9 cellular contexts compared by ENCODE assay signal in the genomic region with DNA sequence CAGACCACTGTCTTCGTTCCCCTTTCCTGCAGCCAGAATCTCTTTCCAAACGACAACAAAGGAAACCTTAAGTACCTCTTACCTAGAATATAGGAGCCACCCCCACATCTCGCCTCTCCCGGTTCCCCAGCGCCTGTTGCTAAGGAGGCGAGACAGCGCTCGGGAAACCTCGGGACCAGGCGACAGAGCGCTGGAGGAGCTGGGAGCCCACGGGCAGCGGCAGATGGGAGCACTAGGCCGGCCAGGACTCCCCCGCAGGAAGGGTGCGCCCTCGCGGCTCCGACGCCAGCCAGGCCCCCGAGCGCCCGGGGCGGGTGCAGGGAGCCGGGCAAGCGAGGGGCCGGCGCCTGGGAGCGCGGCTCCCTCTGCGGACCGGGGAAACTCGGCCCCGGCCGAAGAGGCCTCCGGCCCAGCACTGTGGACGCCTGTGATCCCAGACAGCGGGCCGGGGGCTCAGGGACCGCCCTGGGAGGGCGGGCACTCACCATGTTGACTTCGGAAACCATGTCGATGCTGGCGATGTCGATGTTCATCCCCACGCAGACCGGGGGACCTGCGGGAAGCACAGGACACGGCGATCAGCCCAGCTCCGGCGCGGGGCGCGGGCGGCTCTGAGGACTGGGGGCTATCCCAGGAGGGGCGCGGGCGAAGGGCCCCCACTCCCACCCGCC. TPM values are rescaled to one million over a fixed set of nuclear protein-coding genes. Genes with fewer than 3 reads are reported as not detected.
A peak's percentile ranks its signal among the peaks of the same experiment; 100 is the strongest.
DNase-seq lines count a peak whose midpoint lies in the region; ATAC-seq lines count a peak whose summit lies in the region.
"Had no signal": no experiment of that assay in that cellular context is flagged by ENCODE, and none has a peak within 500 bp of the region (broad histone marks: within the 10 kb centered on the region; RNA-seq: fewer than 3 reads in every experiment).

No MANE protein-coding gene starts in this region.

- in situ Hi-C loops in KBM-7 (cut with MboI; ENCODE audit: low pct_unique_long_range_greater_than_20kb, low sequenced_read_pairs): no loop called here

- ATAC-seq in Right ventricle myocardium superior (ENCODE audit: poor library complexity): peak; percentile 53
- no peak for ATAC-seq in GM21825 (IDR thresholded peaks at IDR 0.05; ENCODE audit: unreplicated experiment)

- no peak overlapping the region for H4K91ac ChIP-seq in trophoblast cell (ENCODE audit: low read depth, low read length)

- no peaks in the 10 kb centered on the region for H3K27me3 ChIP-seq in trophoblast cell (ENCODE audit: insufficient read depth, low read length)

- no peak overlapping the region for H4K12ac ChIP-seq in trophoblast cell (ENCODE audit: low read depth, low read length)

- no peak overlapping the region for H3K27ac ChIP-seq in trophoblast cell (ENCODE audit: low read depth, low read length)
- H3K27ac ChIP-seq: KMS-11 had no signal

- H3K9me3 ChIP-seq in trophoblast cell (ENCODE audit: insufficient read depth, low read depth, low read length): no peaks in the 10 kb centered on the region

- no peak overlapping the region for H3K23ac ChIP-seq in trophoblast cell (ENCODE audit: low read length)

- H2BK12ac ChIP-seq in trophoblast cell (ENCODE audit: low read length): no peak overlapping the region

- no peak overlapping the region for H2BK120ac ChIP-seq in trophoblast cell (ENCODE audit: insufficient read depth, low read length, poor library complexity)

- H3K4me1 ChIP-seq in trophoblast cell (ENCODE audit: control insufficient read depth in 1 of 2, insufficient read depth in 2 of 2, low read length in 2 of 2): peaks cover 1 to 6% of the 10 kb centered on the region in 2 experiments

- peak overlapping the region; percentile 85 for H3K4me3 ChIP-seq in trophoblast cell (ENCODE audit: low read depth, low read length)

- H3K9ac ChIP-seq in trophoblast cell (ENCODE audit: low read length): no peak overlapping the region
- H3K9ac ChIP-seq: KMS-11 had no signal

- H3K79me2 ChIP-seq in trophoblast cell (ENCODE audit: control insufficient read depth, insufficient read depth, low read length, poor library complexity): peaks cover 3% of the 10 kb centered on the region

- intact Hi-C loops in Right ventricle myocardium superior (cut with DNase I): no loop called here

- no peak overlapping the region for H2AK5ac ChIP-seq in trophoblast cell (ENCODE audit: low read length)

- H2AFZ ChIP-seq in trophoblast cell (ENCODE audit: insufficient read depth, low read length, poor library complexity): no peak overlapping the region

- H3K18ac ChIP-seq in trophoblast cell (ENCODE audit: low read length): no peak overlapping the region

- H3K36me3 ChIP-seq in trophoblast cell (ENCODE audit: control insufficient read depth in 1 of 2, insufficient read depth in 2 of 2, low read length in 2 of 2): no peaks in the 10 kb centered on the region

- H4K8ac ChIP-seq in trophoblast cell (ENCODE audit: low read depth, low read length): no peak overlapping the region

- WGBS in trophoblast cell (ENCODE audit: extremely low coverage, insufficient coverage, insufficient read length): no CpG with 5 or more reads among the region's 60 CpGs

- peaks cover 2% of the 10 kb centered on the region for H3K79me1 ChIP-seq in trophoblast cell (ENCODE audit: low read length)

- peak overlapping the region; percentile 92 for H3K4me2 ChIP-seq in trophoblast cell (ENCODE audit: low read length)
- H3K4me2 ChIP-seq: KMS-11 had no signal

- peak; percentile 43 for DNase-seq in DMS79 treated with DMSO at 0.1 percent for 48 hours (lab: John Stamatoyannopoulos, UW)
- DNase-seq in NCI-H69 (lab: John Stamatoyannopoulos, UW): peak; percentile 78
- DNase-seq in Right ventricle myocardium superior: peak; percentile 35
- DNase-seq in trophoblast cell: no peak
- no peak for DNase-seq in KBM-7
- no peak for DNase-seq in H4 (ENCODE audit: low spot score)
- no peak for DNase-seq in activated CD4-positive, alpha-beta T cell treated with anti-CD3 and anti-CD28 coated beads, Interleukin-2, amount 50 U/mL, for 4 hours

- no peak overlapping the region for H2BK5ac ChIP-seq in trophoblast cell (ENCODE audit: low read depth, low read length, poor library complexity)

- no peak overlapping the region for H3K4ac ChIP-seq in trophoblast cell (ENCODE audit: low read depth, low read length)

- H3K14ac ChIP-seq in trophoblast cell (ENCODE audit: low read length): no peak overlapping the region

RNA-seq across cellular contexts. Expression of gene GABRB3, which starts 0.8 kb away (rescaled TPM):
- 1.6 TPM for total RNA-seq in Right ventricle myocardium superior
- 6.6 and 6.9 TPM in 2 replicates for polyA plus RNA-seq in trophoblast cell (2013)
- total RNA-seq in H4 (2014; rRNA removed; shearing (Covaris generic)): 14.4 and 21.1 TPM in 2 replicates

Comparison
In these comparisons a context has a peak if more than half of its experiments do, and no peak if none do; other contexts are left out.
1. DNase-seq: peak in DMS79 treated with DMSO at 0.1 percent for 48 hours (single experiment), NCI-H69 (single experiment) and Right ventricle myocardium superior (single experiment); none in trophoblast cell (0 of 2), KBM-7 (single experiment), H4 (single experiment) and activated CD4-positive, alpha-beta T cell treated with anti-CD3 and anti-CD28 coated beads, Interleukin-2, amount 50 U/mL, for 4 hours (0 of 2).